Comparison of ENCODE assay signal across 14 cellular contexts in genomic region chr4:35912174-35912573, GRCh38.
DNase-seq lines count a peak whose midpoint lies in the region; ATAC-seq and TF ChIP-seq lines count a peak whose summit lies in the region.
"Had no signal": no experiment of that assay in that cellular context is flagged by ENCODE, and none has a peak within 500 bp of the region (broad histone marks: within the 10 kb centered on the region; RNA-seq: fewer than 3 reads in every experiment).

No MANE protein-coding gene starts in this region.

- CTCF ChIA-PET in GM10248 (lab: Yijun Ruan, JAX): interaction anchor here (0.8 to 1.4 kb wide), 3 partner anchors 9 to 48 kb away, joined by 3 to 5 read pairs (median 5); no protein-coding TSS in a partner anchor

- no peak for TF ChIP-seq CTCF in GM10248 (IDR thresholded peaks at IDR 0.05; ENCODE audit: control extremely low read depth, extremely low read depth, low read depth, missing control alignments)

- POLR2A ChIA-PET in GM10248 (lab: Yijun Ruan, JAX): no interaction called here

- DNase-seq in GM10248 (ENCODE audit: extremely low spot score): peak; percentile 7
- no peak for DNase-seq in D341Med (ENCODE audit: low spot score)
- no peak for DNase-seq in KG1 (lab: John Stamatoyannopoulos, UW)
- no peak for DNase-seq in activated CD4-positive, alpha-beta T cell treated with anti-CD3 and anti-CD28 coated beads, Interleukin-2, amount 50 U/mL, for 48 hours
- DNase-seq in pons (ENCODE audit: low spot score): no peak
- DNase-seq: activated B cell treated with CpG ODN at 0.5 μM for 24 hours; activated effector memory CD4-positive, alpha-beta T cell treated with anti-CD3 and anti-CD28 coated beads, Interleukin-2, amount 50 U/mL, for 16 hours; DMS153; erythroblast; retina; SHP77 treated with DMSO at 0.1 percent for 48 hours had no signal

- peak; percentile 89 for ATAC-seq in GM19324 (IDR thresholded peaks at IDR 0.05; ENCODE audit: low FRiP score, unreplicated experiment)
- peak; percentile 82 for ATAC-seq in HG02678 (IDR thresholded peaks at IDR 0.05; ENCODE audit: unreplicated experiment)
- peak; percentile 87 for ATAC-seq in HG03432 (IDR thresholded peaks at IDR 0.05; ENCODE audit: unreplicated experiment)
